ENCODE assay signal across 8 cellular contexts in genomic region chr14:103871596-103872480, GRCh38. TPM values are rescaled to one million over a fixed set of nuclear protein-coding genes. Genes with fewer than 3 reads are reported as not detected.
DNase-seq lines count a peak whose midpoint lies in the region; ATAC-seq and TF ChIP-seq lines count a peak whose summit lies in the region.

No MANE protein-coding gene starts in this region.

- RAD21 ChIA-PET in HCT116 (lab: Charles Lee; ENCODE audit: low non-redundant PET in 1 of 2, low total read pairs in 2 of 2, uncharacterized antibody in 2 of 2, unreplicated experiment in 2 of 2), result no interaction called here

- peak overlapping the region; percentile 34 to 56 for H3K4me3 ChIP-seq in CD4-positive, alpha-beta memory T cell (ENCODE audit: low read length in 2 of 2)
- H3K4me3 ChIP-seq in HCT116 (replicated peaks in 1 of 2; ENCODE audit: low read depth in 1 of 2, low read length in 2 of 2) (peak overlapping the region; percentile 36 to 53), ascending aorta (peak overlapping the region; percentile 22 to 63)

- no peaks in the 10 kb centered on the region for H3K36me3 Mint-ChIP-seq in CD4-positive, alpha-beta memory T cell
- no peaks in the 10 kb centered on the region for H3K36me3 Mint-ChIP-seq in chondrocyte (ENCODE audit: low read depth)

- peaks cover 12% of the 10 kb centered on the region for H3K4me1 ChIP-seq in CD4-positive, alpha-beta memory T cell (ENCODE audit: insufficient read depth, low read length)
- H3K4me1 ChIP-seq in HCT116 (ENCODE audit: control insufficient read depth in 1 of 2, insufficient read depth in 2 of 2, low read length in 2 of 2) (peaks cover 4 to 31% of the 10 kb centered on the region in 2 experiments), ascending aorta (peaks cover 4 to 20% of the 10 kb centered on the region in 2 donors)

- H4K20me1 ChIP-seq in HCT116 (ENCODE audit: insufficient read depth), result no peaks in the 10 kb centered on the region

- H3K4me2 ChIP-seq in HCT116 (ENCODE audit: low read length), result peak overlapping the region; percentile 77

- no peaks in the 10 kb centered on the region for H3K9me3 ChIP-seq in CD4-positive, alpha-beta memory T cell (ENCODE audit: control insufficient read depth in 1 of 2, low read length in 2 of 2)
- H3K9me3 ChIP-seq in HCT116 (ENCODE audit: control insufficient read depth in 1 of 2, insufficient read depth in 1 of 2, low read depth in 1 of 2, low read length in 2 of 2) (no peaks in the 10 kb centered on the region), ascending aorta (no peaks in the 10 kb centered on the region)

- H3K27ac ChIP-seq in CD4-positive, alpha-beta memory T cell (ENCODE audit: low read depth, low read length), result peak overlapping the region; percentile 56
- peak overlapping the region; percentile 42; the same call in 1 of the 2 replicates for H3K27ac ChIP-seq in HCT116 (ENCODE audit: low read depth, low read length)
- H3K27ac ChIP-seq in ascending aorta, result peak overlapping the region in 1 of 2 donors; percentile 20

- H3K27me3 Mint-ChIP-seq in CD4-positive, alpha-beta memory T cell, result peaks cover 0 to 2% of the 10 kb centered on the region in 2 donors
- no peaks in the 10 kb centered on the region for H3K27me3 Mint-ChIP-seq in chondrocyte (ENCODE audit: low read depth)

- intact Hi-C loops in CD4-positive, alpha-beta memory T cell (cut with micrococcal nuclease), result loop anchor here (1.0 kb wide), 2 partner anchors 25 to 49 kb away; partner anchors contain the start of gene PPP1R13B
- intact Hi-C loops in HCT116 (cut with micrococcal nuclease), result no loop called here
- intact Hi-C loops in ascending aorta (cut with DNase I), result no loop called here

- peak overlapping the region; percentile 47 for H3K9ac ChIP-seq in HCT116 (ENCODE audit: low read length)

- H3K27me3 ChIP-seq in CD4-positive, alpha-beta memory T cell (ENCODE audit: insufficient read depth, low read length), result no peaks in the 10 kb centered on the region
- no peaks in the 10 kb centered on the region for H3K27me3 ChIP-seq in HCT116 (ENCODE audit: insufficient read depth, low read length)
- no peaks in the 10 kb centered on the region for H3K27me3 ChIP-seq in ascending aorta

- no peaks in the 10 kb centered on the region for H3K79me2 ChIP-seq in HCT116 (ENCODE audit: insufficient read depth, low read length)

- peak; percentile 87 for ATAC-seq in HCT116
- peak; percentile 92 for ATAC-seq in left lobe of liver

- H3K27ac Mint-ChIP-seq in CD4-positive, alpha-beta memory T cell, result peak overlapping the region; percentile 30 to 90 (median 78)
- no peak overlapping the region for H3K27ac Mint-ChIP-seq in chondrocyte (ENCODE audit: unreplicated experiment)

- no peaks in the 10 kb centered on the region for H3K36me3 ChIP-seq in CD4-positive, alpha-beta memory T cell (ENCODE audit: insufficient read depth, low read length)
- no peaks in the 10 kb centered on the region for H3K36me3 ChIP-seq in HCT116 (ENCODE audit: control insufficient read depth in 1 of 2, insufficient read depth in 2 of 2, low read length in 2 of 2)
- no peaks in the 10 kb centered on the region for H3K36me3 ChIP-seq in ascending aorta

- POLR2A ChIA-PET in CD4-positive, alpha-beta memory T cell (lab: Charles Lee; ENCODE audit: partially characterized antibody), result no interaction called here
- POLR2A ChIA-PET in HCT116 (lab: Charles Lee), result no interaction called here

- peak; percentile 59 to 70 (median 62) for DNase-seq in CD4-positive, alpha-beta memory T cell
- no peak for DNase-seq in HCT116 (ENCODE audit: low read depth, low spot score)
- DNase-seq in T-helper 1 cell, result peak; percentile 49 to 65 (median 62)
- DNase-seq in ascending aorta (ENCODE audit: low spot score in 2 of 2), result no peak
- DNase-seq in left lobe of liver (ENCODE audit: low spot score), result peak; percentile 92
- DNase-seq in stimulated activated CD8-positive, alpha-beta memory T cell treated with anti-CD3 and anti-CD28 coated beads, Interleukin-12 subunit alpha, Interleukin-12 subunit beta, amount 100 ng/mL, for 4 hours (ENCODE audit: low read depth), result peak; percentile 63
- no peak for DNase-seq in AG20443 (ENCODE audit: low spot score)
- no peak for DNase-seq in chondrocyte (ENCODE audit: low spot score)

- CTCF ChIA-PET in CD4-positive, alpha-beta memory T cell (lab: Charles Lee; ENCODE audit: partially characterized antibody), result no interaction called here
- CTCF ChIA-PET in HCT116 (lab: Charles Lee), result no interaction called here

- peaks cover 6 to 13% (median 10%) of the 10 kb centered on the region in 4 donors for H3K4me1 Mint-ChIP-seq in CD4-positive, alpha-beta memory T cell
- H3K4me1 Mint-ChIP-seq in chondrocyte (ENCODE audit: low read depth), result no peaks in the 10 kb centered on the region

- TF ChIP-seq POLR2A in HCT116 (IDR thresholded peaks at IDR 0.05; ENCODE audit: borderline replicate concordance, extremely low read depth, insufficient read depth, insufficient read length), result no peak

- no peak for TF ChIP-seq CTCF in HCT116 (IDR thresholded peaks at IDR 0.05 in 2 of 3, conservative IDR thresholded peaks at IDR 0.05 in 1 of 3; ENCODE audit: borderline replicate concordance in 1 of 3, insufficient read depth in 1 of 3, low read depth in 2 of 3, low read length in 2 of 3)
- no peak for TF ChIP-seq CTCF in ascending aorta (IDR thresholded peaks at IDR 0.05)
- no peak for TF ChIP-seq CTCF in chondrocyte (IDR thresholded peaks at IDR 0.05)

- no TSS peak for BruUV-seq in HCT116 (replicated peaks; lab: Mats Ljungman, UMichigan)

- peak overlapping the region; percentile 81 to 88 (median 84) for H3K4me3 Mint-ChIP-seq in CD4-positive, alpha-beta memory T cell
- no peak overlapping the region for H3K4me3 Mint-ChIP-seq in chondrocyte (ENCODE audit: unreplicated experiment)

- H3K9me3 Mint-ChIP-seq in CD4-positive, alpha-beta memory T cell, result no peaks in the 10 kb centered on the region
- no peaks in the 10 kb centered on the region for H3K9me3 Mint-ChIP-seq in chondrocyte (ENCODE audit: low read depth)

- no peak for TF ChIP-seq RAD21 in HCT116 (IDR thresholded peaks at IDR 0.05; ENCODE audit: low read depth)

- H3K9me2 ChIP-seq in HCT116 (ENCODE audit: insufficient read depth), result no peaks in the 10 kb centered on the region

- H2AFZ ChIP-seq in HCT116 (ENCODE audit: low read depth, low read length, poor library complexity, severe bottlenecking), result no peak overlapping the region

TF ChIP-seq in HCT116, 20 proteins besides CTCF, POLR2A, EP300 and RAD21 (continues in another document):
- TF ChIP-seq ZFX (IDR thresholded peaks at IDR 0.05) (peak; percentile 51; the same call in 1 of the 2 replicates), POLR2AphosphoS5 (IDR thresholded peaks at IDR 0.05; ENCODE audit: low read depth, low read length) (peak; percentile 23; the same call in 1 of the 2 replicates), EZH2 (IDR thresholded peaks at IDR 0.05) (no peak), ZNF274 (IDR thresholded peaks at IDR 0.05; ENCODE audit: low read depth, low read length) (no peak), CBX3 (IDR thresholded peaks at IDR 0.05; ENCODE audit: low read depth) (no peak), ZBTB33 (IDR thresholded peaks at IDR 0.05; ENCODE audit: extremely low read depth, insufficient replicate concordance, low read length) (no peak)

RNA-seq across cellular contexts. Expression of gene PPP1R13B, which starts 24.5 kb away (rescaled TPM):
- total RNA-seq in CD4-positive, alpha-beta memory T cell, result 10 to 100 TPM; 23.3 to 30.5 TPM
- 1 to 10 TPM in 1 of 2 donors, under 1 TPM in 1; 0.72 to 8.2 TPM for polyA plus RNA-seq in CD4-positive, alpha-beta memory T cell
- total RNA-seq in HCT116 (2021; ENCODE audit: unreplicated experiment), result 17.8 TPM
- 8.8 and 9.1 TPM in 2 replicates for polyA plus RNA-seq in HCT116 (2012)
- 32.7 TPM for total RNA-seq in ascending aorta
- total RNA-seq in left lobe of liver, result 15.3 TPM
- 6.6 to 10.1 TPM (median 9.1 TPM) in 3 replicates for total RNA-seq in chondrocyte

RNA-seq across cellular contexts. Expression of gene TDRD9, which starts 56.4 kb away (rescaled TPM):
- under 1 TPM; 0.28 to 0.29 TPM for total RNA-seq in CD4-positive, alpha-beta memory T cell
- polyA plus RNA-seq in CD4-positive, alpha-beta memory T cell, result 1 to 10 TPM in 1 of 2 donors, under 1 TPM in 1; 0.89 to 1.2 TPM
- not detected for total RNA-seq in HCT116 (2021; ENCODE audit: unreplicated experiment)
- polyA plus RNA-seq in HCT116 (2012), result not detected in 2 replicates
- total RNA-seq in ascending aorta, result 1.4 TPM
- 0.75 TPM for total RNA-seq in left lobe of liver
- total RNA-seq in chondrocyte, result not detected in 3 replicates

Comparison
In these comparisons a context has a peak if more than half of its experiments do, and no peak if none do; other contexts are left out.
1. DNase-seq: peak in CD4-positive, alpha-beta memory T cell (5 of 5), T-helper 1 cell (5 of 5), left lobe of liver (single experiment) and stimulated activated CD8-positive, alpha-beta memory T cell treated with anti-CD3 and anti-CD28 coated beads, Interleukin-12 subunit alpha, Interleukin-12 subunit beta, amount 100 ng/mL, for 4 hours (single experiment); none in HCT116 (single experiment), ascending aorta (0 of 2), AG20443 (single experiment) and chondrocyte (single experiment).
2. Peak in every context shown above with its lines, with median percentiles within 50 percentile points of each other: H3K4me3 ChIP-seq.